18 cellular contexts compared by ENCODE assay signal in genomic region chr12:122125452-122126341, GRCh38. TPM values are rescaled to one million over a fixed set of nuclear protein-coding genes. Genes with fewer than 3 reads are reported as not detected.
A peak's percentile ranks its signal among the peaks of the same experiment; 100 is the strongest.
DNase-seq lines count a peak whose midpoint lies in the region; ATAC-seq and TF ChIP-seq lines count a peak whose summit lies in the region.
"Had no signal": no experiment of that assay in that cellular context is flagged by ENCODE, and none has a peak within 500 bp of the region (broad histone marks: within the 10 kb centered on the region; RNA-seq: fewer than 3 reads in every experiment).

No MANE protein-coding gene starts in this region.

- peaks cover 43% of the 10 kb centered on the region for H3K4me1 Mint-ChIP-seq in activated naive CD8-positive, alpha-beta T cell treated with anti-CD3 and anti-CD28 coated beads, Interleukin-2, amount 50 U/mL, for 24 hours
- H3K4me1 Mint-ChIP-seq in MCF 10A (ENCODE audit: insufficient read depth, unreplicated experiment), result peaks cover 16% of the 10 kb centered on the region

- peak; percentile 28 for DNase-seq in left ventricle myocardium superior
- no peak for DNase-seq in right atrium auricular region (ENCODE audit: low spot score)
- DNase-seq in activated naive CD8-positive, alpha-beta T cell treated with anti-CD3 and anti-CD28 coated beads, Interleukin-2, amount 50 U/mL, for 24 hours, result no peak
- peak; percentile 93 for DNase-seq in myocyte (ENCODE audit: low read depth)
- DNase-seq in upper lobe of right lung, result no peak
- DNase-seq in MCF 10A (ENCODE audit: unreplicated experiment), result no peak
- DNase-seq: activated B cell treated with CpG ODN at 0.5 μM for 24 hours; activated T-cell treated with anti-CD3 and anti-CD28 coated beads, Interleukin-2, amount 50 U/mL, for 4 hours; DMS79 treated with DMSO at 0.1 percent for 48 hours; effector CD4-positive, alpha-beta T cell; mesendoderm; NCI-H2107 had no signal

- H3K27ac Mint-ChIP-seq in activated naive CD8-positive, alpha-beta T cell treated with anti-CD3 and anti-CD28 coated beads, Interleukin-2, amount 50 U/mL, for 24 hours, result peak overlapping the region; percentile 40
- H3K27ac Mint-ChIP-seq in MCF 10A (ENCODE audit: low read depth, unreplicated experiment), result no peak overlapping the region
- H3K27ac Mint-ChIP-seq: activated B cell treated with CpG ODN at 0.5 μM for 24 hours, type B pancreatic cell had no signal

- H3K27me3 Mint-ChIP-seq in activated naive CD8-positive, alpha-beta T cell treated with anti-CD3 and anti-CD28 coated beads, Interleukin-2, amount 50 U/mL, for 24 hours, result no peaks in the 10 kb centered on the region
- H3K27me3 Mint-ChIP-seq in MCF 10A (ENCODE audit: insufficient read depth, unreplicated experiment), result no peaks in the 10 kb centered on the region
- H3K27me3 Mint-ChIP-seq: activated B cell treated with CpG ODN at 0.5 μM for 24 hours, type B pancreatic cell had no signal

- H3K27ac ChIP-seq in right atrium auricular region (no peak overlapping the region), upper lobe of right lung (no peak overlapping the region)
- H3K27ac ChIP-seq: pancreas had no signal

- POLR2A ChIA-PET in MCF 10A (lab: Yijun Ruan, JAX), result interaction anchor here (1.0 kb wide), 1 partner anchor 14 kb away, joined by 4 read pairs; no protein-coding TSS in a partner anchor

- H3K36me3 Mint-ChIP-seq in activated naive CD8-positive, alpha-beta T cell treated with anti-CD3 and anti-CD28 coated beads, Interleukin-2, amount 50 U/mL, for 24 hours (ENCODE audit: low read depth), result peaks cover 12% of the 10 kb centered on the region
- peaks cover 28% of the 10 kb centered on the region for H3K36me3 Mint-ChIP-seq in MCF 10A (ENCODE audit: insufficient read depth, unreplicated experiment)
- H3K36me3 Mint-ChIP-seq: type B pancreatic cell had no signal

- no peaks in the 10 kb centered on the region for H3K9me3 Mint-ChIP-seq in activated naive CD8-positive, alpha-beta T cell treated with anti-CD3 and anti-CD28 coated beads, Interleukin-2, amount 50 U/mL, for 24 hours
- no peaks in the 10 kb centered on the region for H3K9me3 Mint-ChIP-seq in MCF 10A (ENCODE audit: unreplicated experiment)
- H3K9me3 Mint-ChIP-seq: activated B cell treated with CpG ODN at 0.5 μM for 24 hours; activated T-cell treated with anti-CD3 and anti-CD28 coated beads, Interleukin-2, amount 50 U/mL, for 4 hours; type B pancreatic cell had no signal

- BruUV-seq in MCF 10A (replicated peaks; lab: Mats Ljungman, UMichigan), result no TSS peak

- CTCF ChIA-PET in MCF 10A (lab: Yijun Ruan, JAX), result interaction anchor here (0.5 to 2.7 kb wide), 3 partner anchors 19 to 329 kb away, joined by 3 to 23 read pairs (median 3); no protein-coding TSS in a partner anchor

- peaks cover 0 to 52% of the 10 kb centered on the region in 2 donors for H3K4me1 ChIP-seq in right atrium auricular region
- peaks cover 30% of the 10 kb centered on the region for H3K4me1 ChIP-seq in upper lobe of right lung

- H3K9me3 ChIP-seq in right atrium auricular region (no peaks in the 10 kb centered on the region), upper lobe of right lung (no peaks in the 10 kb centered on the region)
- H3K9me3 ChIP-seq: HAP-1, pancreas had no signal

- ATAC-seq in left ventricle myocardium superior (no peak), upper lobe of right lung (peak; percentile 34), HG02763 (IDR thresholded peaks at IDR 0.05; ENCODE audit: unreplicated experiment) (no peak), HG02588 (IDR thresholded peaks at IDR 0.05; ENCODE audit: unreplicated experiment) (no peak)
- ATAC-seq in activated naive CD8-positive, alpha-beta T cell treated with anti-CD3 and anti-CD28 coated beads, Interleukin-2, amount 50 U/mL, for 24 hours, result peak; percentile 9
- ATAC-seq: activated T-cell treated with anti-CD3 and anti-CD28 coated beads, Interleukin-2, amount 50 U/mL, for 4 hours; pancreas had no signal

- H3K4me3 ChIP-seq in right atrium auricular region, result no peak overlapping the region
- no peak overlapping the region for H3K4me3 ChIP-seq in upper lobe of right lung
- H3K4me3 ChIP-seq: HAP-1, pancreas had no signal

- intact Hi-C loops in left ventricle myocardium superior (cut with micrococcal nuclease) (no loop called here), upper lobe of right lung (cut with DNase I) (no loop called here), MCF 10A (cut with micrococcal nuclease) (no loop called here)

- H3K36me3 ChIP-seq in right atrium auricular region (peaks cover 34% of the 10 kb centered on the region), upper lobe of right lung (peaks cover 36% of the 10 kb centered on the region)

- no peaks in the 10 kb centered on the region for H3K27me3 ChIP-seq in right atrium auricular region
- no peaks in the 10 kb centered on the region for H3K27me3 ChIP-seq in upper lobe of right lung
- H3K27me3 ChIP-seq: pancreas had no signal

- no peak overlapping the region for H3K4me3 Mint-ChIP-seq in activated naive CD8-positive, alpha-beta T cell treated with anti-CD3 and anti-CD28 coated beads, Interleukin-2, amount 50 U/mL, for 24 hours
- no peak overlapping the region for H3K4me3 Mint-ChIP-seq in MCF 10A (ENCODE audit: unreplicated experiment)
- H3K4me3 Mint-ChIP-seq: activated B cell treated with CpG ODN at 0.5 μM for 24 hours; activated T-cell treated with anti-CD3 and anti-CD28 coated beads, Interleukin-2, amount 50 U/mL, for 4 hours; type B pancreatic cell had no signal

- TF ChIP-seq CTCF in right atrium auricular region (IDR thresholded peaks at IDR 0.05) (no peak), upper lobe of right lung (IDR thresholded peaks at IDR 0.05) (no peak), MCF 10A (IDR thresholded peaks at IDR 0.05; ENCODE audit: unreplicated experiment) (no peak)

RNA-seq across cellular contexts. Expression of gene MLXIP, which starts 47.1 kb away (rescaled TPM):
- 30.2 TPM for total RNA-seq in left ventricle myocardium superior
- 10 to 100 TPM; 14.2 to 24.1 TPM for total RNA-seq in right atrium auricular region
- total RNA-seq in myocyte, result 14.6 and 21.9 TPM in 2 replicates
- 28.7 TPM for polyA plus RNA-seq in myocyte (2012)
- 57.4 TPM for total RNA-seq in upper lobe of right lung
- total RNA-seq in MCF 10A (2022), result 34.2 and 35.6 TPM in 2 replicates

RNA-seq across cellular contexts. Expression of gene IL31, which starts 48.3 kb away (rescaled TPM):
- total RNA-seq in left ventricle myocardium superior (not detected), right atrium auricular region (not detected), myocyte (not detected in 2 replicates), upper lobe of right lung (not detected), MCF 10A (2022) (not detected in 2 replicates)
- not detected for polyA plus RNA-seq in myocyte (2012)
- total RNA-seq: activated B cell treated with CpG ODN at 0.5 μM for 24 hours, pancreas, SK-MEL-5 had no signal
- polyA plus RNA-seq: pancreas had no signal

RNA-seq across cellular contexts. Expression of gene LRRC43, which starts 57.2 kb away (rescaled TPM):
- 1.4 TPM for total RNA-seq in left ventricle myocardium superior
- total RNA-seq in right atrium auricular region, result 1 to 10 TPM in 1 of 2 donors, under 1 TPM in 1; 0.71 to 1.8 TPM
- not detected in 2 replicates for total RNA-seq in myocyte
- 0.33 TPM for polyA plus RNA-seq in myocyte (2012)
- not detected for total RNA-seq in upper lobe of right lung
- not detected in 2 replicates for total RNA-seq in MCF 10A (2022)
- total RNA-seq: activated B cell treated with CpG ODN at 0.5 μM for 24 hours, SK-MEL-5 had no signal

Comparison
In these comparisons a context has a peak if more than half of its experiments do, and no peak if none do; other contexts are left out.
1. DNase-seq: peak in left ventricle myocardium superior (single experiment) and myocyte (single experiment); none in right atrium auricular region (single experiment), activated naive CD8-positive, alpha-beta T cell treated with anti-CD3 and anti-CD28 coated beads, Interleukin-2, amount 50 U/mL, for 24 hours (single experiment), upper lobe of right lung (single experiment) and MCF 10A (single experiment).
2. ATAC-seq: peak in activated naive CD8-positive, alpha-beta T cell treated with anti-CD3 and anti-CD28 coated beads, Interleukin-2, amount 50 U/mL, for 24 hours (single experiment) and upper lobe of right lung (single experiment); none in left ventricle myocardium superior (single experiment), HG02763 (single experiment) and HG02588 (single experiment).